In genomic region chr18:58223717-58224424, GRCh38 we compare ENCODE assay signal across 8 cellular contexts.
DNase-seq lines count a peak whose midpoint lies in the region; ATAC-seq and TF ChIP-seq lines count a peak whose summit lies in the region.

No MANE protein-coding gene starts in this region.

- H3K27ac Mint-ChIP-seq in progenitor cell of endocrine pancreas: peak overlapping the region; percentile 86

- TF ChIP-seq CTCF in GM12864 (IDR thresholded peaks at IDR 0.05; ENCODE audit: low read depth, low read length, missing control alignments): no peak
- TF ChIP-seq CTCF in fibroblast of mammary gland (conservative IDR thresholded peaks at IDR 0.05; ENCODE audit: control insufficient read depth, insufficient read depth, low read depth, low read length): no peak
- TF ChIP-seq CTCF in progenitor cell of endocrine pancreas (IDR thresholded peaks at IDR 0.05; ENCODE audit: unreplicated experiment): no peak

- no peak overlapping the region for H3K4me3 Mint-ChIP-seq in progenitor cell of endocrine pancreas (ENCODE audit: low read depth)
- no peak overlapping the region for H3K4me3 Mint-ChIP-seq in activated T-cell treated with anti-CD3 and anti-CD28 coated beads, Interleukin-2, amount 50 U/mL, for 4 hours

- ATAC-seq in activated T-cell treated with anti-CD3 and anti-CD28 coated beads, Interleukin-2, amount 50 U/mL, for 4 hours: no peak
- ATAC-seq in GM18511 (IDR thresholded peaks at IDR 0.05; ENCODE audit: unreplicated experiment): no peak

- H3K4me3 ChIP-seq in GM12864 (ENCODE audit: low read depth, low read length) (peak overlapping the region; percentile 27; the same call in 1 of the 2 replicates), fibroblast of mammary gland (ENCODE audit: control insufficient read depth, low read depth, low read length) (no peak overlapping the region)

- DNase-seq in GM12864 (ENCODE audit: low read depth) (no peak), RPMI8226 (peak; percentile 38), fibroblast of mammary gland (ENCODE audit: low read depth) (peak; percentile 98), progenitor cell of endocrine pancreas (ENCODE audit: low spot score, unreplicated experiment) (no peak), DMS79 (lab: John Stamatoyannopoulos, UW) (no peak), nucleus accumbens (lab: John Stamatoyannopoulos, UW) (no peak)
- no peak for DNase-seq in activated T-cell treated with anti-CD3 and anti-CD28 coated beads, Interleukin-2, amount 50 U/mL, for 4 hours

- H3K27me3 Mint-ChIP-seq in progenitor cell of endocrine pancreas: no peaks in the 10 kb centered on the region
- no peaks in the 10 kb centered on the region for H3K27me3 Mint-ChIP-seq in activated T-cell treated with anti-CD3 and anti-CD28 coated beads, Interleukin-2, amount 50 U/mL, for 4 hours (ENCODE audit: low read depth)

- H3K4me1 Mint-ChIP-seq in progenitor cell of endocrine pancreas (ENCODE audit: low read depth): peaks cover 72% of the 10 kb centered on the region
- peaks cover 9% of the 10 kb centered on the region for H3K4me1 Mint-ChIP-seq in activated T-cell treated with anti-CD3 and anti-CD28 coated beads, Interleukin-2, amount 50 U/mL, for 4 hours (ENCODE audit: low read depth)

- no peaks in the 10 kb centered on the region for H3K36me3 Mint-ChIP-seq in progenitor cell of endocrine pancreas (ENCODE audit: insufficient read depth)
- H3K36me3 Mint-ChIP-seq in activated T-cell treated with anti-CD3 and anti-CD28 coated beads, Interleukin-2, amount 50 U/mL, for 4 hours (ENCODE audit: insufficient read depth): no peaks in the 10 kb centered on the region

- H3K9me3 Mint-ChIP-seq in progenitor cell of endocrine pancreas (ENCODE audit: low read depth): no peaks in the 10 kb centered on the region
- no peaks in the 10 kb centered on the region for H3K9me3 Mint-ChIP-seq in activated T-cell treated with anti-CD3 and anti-CD28 coated beads, Interleukin-2, amount 50 U/mL, for 4 hours

Comparison
In these comparisons a context has a peak if more than half of its experiments do, and no peak if none do; other contexts are left out.
1. DNase-seq: peak in RPMI8226 (single experiment) and fibroblast of mammary gland (single experiment); none in GM12864 (single experiment), progenitor cell of endocrine pancreas (single experiment), activated T-cell treated with anti-CD3 and anti-CD28 coated beads, Interleukin-2, amount 50 U/mL, for 4 hours (single experiment), DMS79 (single experiment) and nucleus accumbens (0 of 56).